16 cellular contexts compared by ENCODE assay signal in genomic region chr18:74806073-74806472, GRCh38.
A peak's percentile ranks its signal among the peaks of the same experiment; 100 is the strongest.
DNase-seq lines count a peak whose midpoint lies in the region; ATAC-seq and TF ChIP-seq lines count a peak whose summit lies in the region.
"Had no signal": no experiment of that assay in that cellular context is flagged by ENCODE, and none has a peak within 500 bp of the region (broad histone marks: within the 10 kb centered on the region; RNA-seq: fewer than 3 reads in every experiment).

No MANE protein-coding gene starts in this region.

- H3K4me3 Mint-ChIP-seq in endodermal cell = no peak overlapping the region
- peak overlapping the region in 1 of 8 donors; percentile 4 for H3K4me3 Mint-ChIP-seq in naive B cell
- H3K4me3 Mint-ChIP-seq: mesothelial cell of epicardium had no signal

- no peaks in the 10 kb centered on the region for H3K36me3 Mint-ChIP-seq in endodermal cell (ENCODE audit: low read depth)
- no peaks in the 10 kb centered on the region for H3K36me3 Mint-ChIP-seq in naive B cell
- H3K36me3 Mint-ChIP-seq: mesothelial cell of epicardium had no signal

- no peak for TF ChIP-seq POLR2A in vagina (IDR thresholded peaks at IDR 0.05)

- H3K9me3 Mint-ChIP-seq in endodermal cell = no peaks in the 10 kb centered on the region
- H3K9me3 Mint-ChIP-seq in naive B cell = no peaks in the 10 kb centered on the region
- H3K9me3 Mint-ChIP-seq: mesothelial cell of epicardium had no signal

- H4K20me1 ChIP-seq in DOHH2 (ENCODE audit: control insufficient read depth, insufficient read depth, low read depth, low read length) = no peaks in the 10 kb centered on the region

- no peaks in the 10 kb centered on the region for H3K79me2 ChIP-seq in DOHH2 (ENCODE audit: control insufficient read depth, low read length)

- H3K27ac ChIP-seq in DOHH2 (ENCODE audit: low read depth, low read length) (peak overlapping the region; percentile 94), endodermal cell (ENCODE audit: low read depth, low read length) (no peak overlapping the region), vagina (no peak overlapping the region)

- H3K27me3 Mint-ChIP-seq in endodermal cell (ENCODE audit: insufficient read depth) = no peaks in the 10 kb centered on the region
- no peaks in the 10 kb centered on the region for H3K27me3 Mint-ChIP-seq in naive B cell

- H3K4me2 ChIP-seq in DOHH2 (ENCODE audit: low read length) = peak overlapping the region; percentile 88

- DNase-seq in NCI-H226 = peak; percentile 1
- DNase-seq in endodermal cell = peak; percentile 67
- no peak for DNase-seq in naive B cell
- DNase-seq in NCI-H524 (lab: John Stamatoyannopoulos, UW) = no peak
- no peak for DNase-seq in inferior parietal cortex (ENCODE audit: extremely low spot score)
- no peak for DNase-seq in COR-L47 (lab: John Stamatoyannopoulos, UW)
- DNase-seq in vagina (ENCODE audit: extremely low spot score in 2 of 2) = no peak
- DNase-seq: activated CD4-positive, CD25-positive, alpha-beta regulatory T cell treated with anti-CD3 and anti-CD28 coated beads, Interleukin-2, amount 50 U/mL, for 72 hours; C1 segment of cervical spinal cord; effector CD4-positive, alpha-beta T cell; NCI-H1105; posterior cingulate gyrus; stimulated activated CD4-positive, alpha-beta T cell treated with anti-CD3 and anti-CD28 coated beads, Interleukin-1b, Interleukin-23, amount 100 ng/mL, for 48 hours had no signal

- H3K36me3 ChIP-seq in DOHH2 (ENCODE audit: control insufficient read depth, low read length) (peaks cover 8% of the 10 kb centered on the region), endodermal cell (ENCODE audit: control insufficient read depth, insufficient read depth, low read length) (no peaks in the 10 kb centered on the region), vagina (no peaks in the 10 kb centered on the region)
- H3K36me3 ChIP-seq: HAP-1 had no signal

- H3K27ac Mint-ChIP-seq in endodermal cell (peak overlapping the region; percentile 72), naive B cell (peak overlapping the region in 4 of 6 donors; percentile 8 to 85 (median 16))
- H3K27ac Mint-ChIP-seq: mesothelial cell of epicardium had no signal

- no peak for ATAC-seq in naive B cell (ENCODE audit: low read depth in 2 of 2)

- no peak overlapping the region for H3K9ac ChIP-seq in endodermal cell (ENCODE audit: extremely low read depth, low read length, poor library complexity, severe bottlenecking)

- H3K4me3 ChIP-seq in DOHH2 (ENCODE audit: low read length) = peak overlapping the region; percentile 63
- H3K4me3 ChIP-seq in endodermal cell (ENCODE audit: low read length) = peak overlapping the region; percentile 39
- H3K4me3 ChIP-seq in vagina = no peak overlapping the region
- H3K4me3 ChIP-seq: HAP-1 had no signal

- intact Hi-C loops in vagina (cut with DNase I) = no loop called here

- TF ChIP-seq CTCF in DOHH2 (IDR thresholded peaks at IDR 0.05; ENCODE audit: low read depth, low read length, poor library complexity, severe bottlenecking) (no peak), endodermal cell (conservative IDR thresholded peaks at IDR 0.05) (no peak), vagina (IDR thresholded peaks at IDR 0.05) (no peak)

- peaks cover 67% of the 10 kb centered on the region for H3K4me1 ChIP-seq in DOHH2 (ENCODE audit: control insufficient read depth, low read length)
- H3K4me1 ChIP-seq in endodermal cell (ENCODE audit: control insufficient read depth, insufficient read depth, low read length) = peaks cover 19% of the 10 kb centered on the region
- no peaks in the 10 kb centered on the region for H3K4me1 ChIP-seq in vagina

- H3K27me3 ChIP-seq in DOHH2 (ENCODE audit: control insufficient read depth, low read length) (no peaks in the 10 kb centered on the region), endodermal cell (ENCODE audit: control insufficient read depth, insufficient read depth, low read length, poor library complexity, severe bottlenecking) (no peaks in the 10 kb centered on the region), vagina (no peaks in the 10 kb centered on the region)

- H3F3A ChIP-seq in DOHH2 (ENCODE audit: control insufficient read depth, insufficient read depth) = peaks cover 28% of the 10 kb centered on the region

- H3K4me1 Mint-ChIP-seq in endodermal cell (peaks cover 45% of the 10 kb centered on the region), naive B cell (peaks cover 7 to 18% (median 14%) of the 10 kb centered on the region in 3 donors)

- H3K9me3 ChIP-seq in DOHH2 (ENCODE audit: control insufficient read depth, insufficient read depth, low read length) (no peaks in the 10 kb centered on the region), endodermal cell (ENCODE audit: control insufficient read depth, low read length) (no peaks in the 10 kb centered on the region), vagina (no peaks in the 10 kb centered on the region)
- H3K9me3 ChIP-seq: HAP-1 had no signal

- 72 to 86% methylated on average over 4 to 6 of the region's 6 CpGs for WGBS in endodermal cell (ENCODE audit: insufficient coverage in 1 of 2, insufficient read length in 1 of 2), 2 experiments

- H3K9me2 ChIP-seq in DOHH2 (replicated peaks; ENCODE audit: control insufficient read depth, low read length) = no peaks in the 10 kb centered on the region

Comparison
In these comparisons a context has a peak if more than half of its experiments do, and no peak if none do; other contexts are left out.
1. H3K4me3 ChIP-seq: peak in DOHH2 (single experiment) and endodermal cell (single experiment); none in vagina (0 of 2).
2. DNase-seq: peak in NCI-H226 (single experiment) and endodermal cell (single experiment); none in naive B cell (single experiment), NCI-H524 (0 of 2), inferior parietal cortex (single experiment), COR-L47 (single experiment) and vagina (0 of 2).